Comparison of ENCODE assay signal across 23 cellular contexts in genomic region chr11:75249704-75250103, GRCh38. TPM values are rescaled to one million over a fixed set of nuclear protein-coding genes. Genes with fewer than 3 reads are reported as not detected.
A peak's percentile ranks its signal among the peaks of the same experiment; 100 is the strongest.
DNase-seq lines count a peak whose midpoint lies in the region; ATAC-seq and TF ChIP-seq lines count a peak whose summit lies in the region.
"Had no signal": no experiment of that assay in that cellular context is flagged by ENCODE, and none has a peak within 500 bp of the region (broad histone marks: within the 10 kb centered on the region; RNA-seq: fewer than 3 reads in every experiment).

No MANE protein-coding gene starts in this region.

- DNase-seq in activated effector memory CD4-positive, alpha-beta T cell treated with anti-CD3 and anti-CD28 coated beads, Interleukin-2, amount 50 U/mL, for 16 hours: peak; percentile 6
- no peak for DNase-seq in activated effector memory CD4-positive, alpha-beta T cell treated with Interleukin-2 at 50 U/mL for 16 hours
- DNase-seq in RWPE2 (ENCODE audit: low spot score) (peak; percentile 6), right lobe of liver (peak in 2 of 3 donors; percentile 2 to 25), tibial artery (peak; percentile 1 to 17), DMS53 (lab: John Stamatoyannopoulos, UW) (no peak), thyroid gland (no peak)
- DNase-seq: COR-L47, DMS79 treated with DMSO at 0.1 percent for 48 hours, Karpas-422, NCI-H1417, NCI-H187, NCI-H2227 treated with DMSO at 0.1 percent for 48 hours, NCI-H510A, NCI-H748 treated with DMSO at 0.1 percent for 48 hours, PC-9, RPMI8226, SIG-M5, SK-N-SH had no signal

- peaks cover under 1% of the 10 kb centered on the region for H3K27me3 ChIP-seq in RWPE2 (ENCODE audit: insufficient read depth, poor library complexity, severe bottlenecking)
- H3K27me3 ChIP-seq in right lobe of liver: no peaks in the 10 kb centered on the region
- peaks cover 0 to 30% of the 10 kb centered on the region in 2 donors for H3K27me3 ChIP-seq in tibial artery
- no peaks in the 10 kb centered on the region for H3K27me3 ChIP-seq in thyroid gland

- intact Hi-C loops in right lobe of liver (cut with DNase I) (loop anchor here (5.0 to 10.0 kb wide), 3 partner anchors 37 to 225 kb away; no protein-coding TSS in a partner anchor), tibial artery (cut with DNase I; ENCODE audit: low total_unique reads) (loop anchor here (10.0 kb wide), 1 partner anchor 325 kb away; no protein-coding TSS in a partner anchor), thyroid gland (cut with DNase I) (loop anchor here (5.0 to 10.0 kb wide), 3 partner anchors 107 to 322 kb away; no protein-coding TSS in a partner anchor)

- no peak for TF ChIP-seq POLR2A in right lobe of liver (IDR thresholded peaks at IDR 0.05)
- TF ChIP-seq POLR2A in thyroid gland (IDR thresholded peaks at IDR 0.05): no peak

- H3K4me3 ChIP-seq in RWPE2 (ENCODE audit: severe bottlenecking) (no peak overlapping the region), right lobe of liver (no peak overlapping the region), tibial artery (no peak overlapping the region), thyroid gland (replicated peaks in 1 of 3) (no peak overlapping the region)
- H3K4me3 ChIP-seq: A549, HAP-1, PC-9 had no signal

- H3K4me1 ChIP-seq in RWPE2 (ENCODE audit: insufficient read depth, poor library complexity, severe bottlenecking): no peaks in the 10 kb centered on the region
- H3K4me1 ChIP-seq in right lobe of liver: peaks cover 0 to 3% (median 0%) of the 10 kb centered on the region in 4 donors
- no peaks in the 10 kb centered on the region for H3K4me1 ChIP-seq in tibial artery
- H3K4me1 ChIP-seq in thyroid gland: no peaks in the 10 kb centered on the region
- H3K4me1 ChIP-seq: A549, HAP-1 had no signal

- 38% methylated on average over 3 of the region's 3 CpGs for WGBS in right lobe of liver (ENCODE audit: insufficient coverage, low coverage, low lambda C conversion rate, missing lambda C conversion rate)
- WGBS in thyroid gland, 2 donors: 40 to 51% methylated on average over 3 of the region's 3 CpGs

- TF ChIP-seq CTCF in RWPE2 (IDR thresholded peaks at IDR 0.05; ENCODE audit: poor library complexity, severe bottlenecking) (no peak), right lobe of liver (IDR thresholded peaks at IDR 0.05) (no peak), tibial artery (IDR thresholded peaks at IDR 0.05) (no peak), thyroid gland (IDR thresholded peaks at IDR 0.05) (no peak)

- H3K27ac ChIP-seq in RWPE2 (ENCODE audit: poor library complexity, severe bottlenecking) (no peak overlapping the region), right lobe of liver (no peak overlapping the region), tibial artery (no peak overlapping the region), thyroid gland (no peak overlapping the region)
- H3K27ac ChIP-seq: A549, PC-9 had no signal

- H3K9me3 ChIP-seq in RWPE2 (ENCODE audit: severe bottlenecking) (no peaks in the 10 kb centered on the region), right lobe of liver (no peaks in the 10 kb centered on the region), tibial artery (peaks cover 0 to 6% (median 3%) of the 10 kb centered on the region in 3 donors), thyroid gland (no peaks in the 10 kb centered on the region)

- H3K36me3 ChIP-seq in RWPE2 (ENCODE audit: low read depth) (no peaks in the 10 kb centered on the region), right lobe of liver (no peaks in the 10 kb centered on the region), tibial artery (no peaks in the 10 kb centered on the region), thyroid gland (no peaks in the 10 kb centered on the region)
- H3K36me3 ChIP-seq: HAP-1 had no signal

- ATAC-seq in RWPE2 (ENCODE audit: low read depth): no peak
- ATAC-seq in right lobe of liver: no peak
- no peak for ATAC-seq in GM18873 (IDR thresholded peaks at IDR 0.05; ENCODE audit: low FRiP score, unreplicated experiment)

RNA-seq across cellular contexts. Expression of gene TPBGL, which starts 9.1 kb away (rescaled TPM):
- not detected for total RNA-seq in right lobe of liver
- total RNA-seq in thyroid gland: under 1 TPM in 3 of 4 donors, not detected in 1; 0.67 to 0.89 (median 0.79) TPM
- total RNA-seq: M059J, PC-9 had no signal

Comparison
In these comparisons a context has a peak if more than half of its experiments do, and no peak if none do; other contexts are left out.
1. DNase-seq: peak in activated effector memory CD4-positive, alpha-beta T cell treated with anti-CD3 and anti-CD28 coated beads, Interleukin-2, amount 50 U/mL, for 16 hours (single experiment), RWPE2 (single experiment), right lobe of liver (2 of 3) and tibial artery (2 of 2); none in activated effector memory CD4-positive, alpha-beta T cell treated with Interleukin-2 at 50 U/mL for 16 hours (single experiment), DMS53 (single experiment) and thyroid gland (0 of 2).